In genomic region chr19:17743874-17744273, GRCh38 we compare ENCODE assay signal across 16 cellular contexts. TPM values are rescaled to one million over a fixed set of nuclear protein-coding genes. Genes with fewer than 3 reads are reported as not detected.
DNase-seq lines count a peak whose midpoint lies in the region; ATAC-seq and TF ChIP-seq lines count a peak whose summit lies in the region.
"Had no signal": no experiment of that assay in that cellular context is flagged by ENCODE, and none has a peak within 500 bp of the region (broad histone marks: within the 10 kb centered on the region; RNA-seq: fewer than 3 reads in every experiment).

No MANE protein-coding gene starts in this region.

- peak; percentile 47 for DNase-seq in HFFc6
- no peak for DNase-seq in activated T-helper 2 cell treated with anti-CD3 and anti-CD28 coated beads, Interferon-gamma antibody, Interleukin-2, Interleukin-4, amounts not matched to agents 10 μg/mL and 5 μg/mL and 100 μg/mL, durations not matched to agents 14 hours and 24 hours and 36 hours (ENCODE audit: low spot score)
- peak; percentile 38 for DNase-seq in fibroblast of villous mesenchyme (ENCODE audit: low read depth)
- DNase-seq in NCI-H2029 treated with DMSO at 0.1 percent for 48 hours (lab: John Stamatoyannopoulos, UW) = no peak
- DNase-seq: activated CD8-positive, alpha-beta memory T cell treated with anti-CD3 and anti-CD28 coated beads for 24 hours; dorsolateral prefrontal cortex; NCI-H1048; NCI-H446 treated with DMSO at 0.1 percent for 48 hours; Peyer's patch had no signal

- H3K27me3 Mint-ChIP-seq in HFFc6 (ENCODE audit: insufficient read depth) = peaks cover 2% of the 10 kb centered on the region; the same call in 1 of the 2 replicates
- no peaks in the 10 kb centered on the region for H3K27me3 Mint-ChIP-seq in activated T-helper 2 cell treated with anti-CD3 and anti-CD28 coated beads, Interferon-gamma antibody, Interleukin-2, Interleukin-4, amounts not matched to agents 10 μg/mL and 5 μg/mL and 100 μg/mL, durations not matched to agents 14 hours and 24 hours and 36 hours (ENCODE audit: low read depth)

- H3K9me3 ChIP-seq in BLaER1 treated with 17β-estradiol and CSF1 and Interleukin-3, amounts not matched to agents 10 nM and 100 nM (replicated peaks in 1 of 11) = peaks cover 0 to 23% (median 19%) of the 10 kb centered on the region in 11 experiments; a peak in 18 of 22 replicates
- H3K9me3 ChIP-seq: heart left ventricle, Peyer's patch had no signal

- ATAC-seq in HG03442 (IDR thresholded peaks at IDR 0.05; ENCODE audit: unreplicated experiment) = no peak
- no peak for ATAC-seq in GM21529 (IDR thresholded peaks at IDR 0.05; ENCODE audit: unreplicated experiment)
- ATAC-seq: heart left ventricle, left lobe of liver had no signal

- no peaks in the 10 kb centered on the region for H3K27me3 ChIP-seq in BLaER1 treated with 17β-estradiol and CSF1 and Interleukin-3, amounts not matched to agents 10 nM and 100 nM
- H3K27me3 ChIP-seq: dorsolateral prefrontal cortex, heart left ventricle, Peyer's patch had no signal

- peak overlapping the region in 6 of 11 experiments; percentile 9 to 75 (median 46); a peak in 10 of 22 replicates for H3K9ac ChIP-seq in BLaER1 treated with 17β-estradiol and CSF1 and Interleukin-3, amounts not matched to agents 10 nM and 100 nM

- intact Hi-C loops in activated T-helper 2 cell treated with anti-CD3 and anti-CD28 coated beads, Interferon-gamma antibody, Interleukin-2, Interleukin-4, amounts not matched to agents 10 μg/mL and 5 μg/mL and 100 μg/mL, durations not matched to agents 14 hours and 24 hours and 36 hours (cut with micrococcal nuclease) = no loop called here

- TF ChIP-seq CTCF in HFFc6 (IDR thresholded peaks at IDR 0.05) = no peak
- no peak for TF ChIP-seq CTCF in fibroblast of villous mesenchyme (IDR thresholded peaks at IDR 0.05; ENCODE audit: insufficient read depth, low read depth, low read length)

- no peaks in the 10 kb centered on the region for H3K9me3 Mint-ChIP-seq in HFFc6
- H3K9me3 Mint-ChIP-seq in activated T-helper 2 cell treated with anti-CD3 and anti-CD28 coated beads, Interferon-gamma antibody, Interleukin-2, Interleukin-4, amounts not matched to agents 10 μg/mL and 5 μg/mL and 100 μg/mL, durations not matched to agents 14 hours and 24 hours and 36 hours = no peaks in the 10 kb centered on the region

- peak overlapping the region; percentile 73; the same call in 1 of the 2 replicates for H3K27ac Mint-ChIP-seq in HFFc6
- H3K27ac Mint-ChIP-seq in activated T-helper 2 cell treated with anti-CD3 and anti-CD28 coated beads, Interferon-gamma antibody, Interleukin-2, Interleukin-4, amounts not matched to agents 10 μg/mL and 5 μg/mL and 100 μg/mL, durations not matched to agents 14 hours and 24 hours and 36 hours = peak overlapping the region; percentile 65

- H3K36me3 Mint-ChIP-seq in HFFc6 (ENCODE audit: low read depth) = no peaks in the 10 kb centered on the region
- H3K36me3 Mint-ChIP-seq in activated T-helper 2 cell treated with anti-CD3 and anti-CD28 coated beads, Interferon-gamma antibody, Interleukin-2, Interleukin-4, amounts not matched to agents 10 μg/mL and 5 μg/mL and 100 μg/mL, durations not matched to agents 14 hours and 24 hours and 36 hours (ENCODE audit: low read depth) = peaks cover 8% of the 10 kb centered on the region

- peak overlapping the region in 10 of 11 experiments; percentile 30 to 83 (median 53); a peak in 18 of 22 replicates for H3K4me2 ChIP-seq in BLaER1 treated with 17β-estradiol and CSF1 and Interleukin-3, amounts not matched to agents 10 nM and 100 nM

- H4K20me1 ChIP-seq in BLaER1 treated with 17β-estradiol and CSF1 and Interleukin-3, amounts not matched to agents 10 nM and 100 nM = peaks cover 0 to 4% (median 0%) of the 10 kb centered on the region in 11 experiments; a peak in 3 of 22 replicates

- H3K27ac ChIP-seq in BLaER1 treated with 17β-estradiol and CSF1 and Interleukin-3, amounts not matched to agents 10 nM and 100 nM = peak overlapping the region in 9 of 11 experiments; percentile 14 to 95 (median 70); a peak in 14 of 22 replicates
- H3K27ac ChIP-seq: dorsolateral prefrontal cortex, heart left ventricle, Peyer's patch had no signal

- peaks cover 39 to 91% (median 68%) of the 10 kb centered on the region in 10 experiments for H3K4me1 ChIP-seq in BLaER1 treated with 17β-estradiol and CSF1 and Interleukin-3, amounts not matched to agents 10 nM and 100 nM

- no peak overlapping the region for H3K4me3 Mint-ChIP-seq in HFFc6
- H3K4me3 Mint-ChIP-seq in activated T-helper 2 cell treated with anti-CD3 and anti-CD28 coated beads, Interferon-gamma antibody, Interleukin-2, Interleukin-4, amounts not matched to agents 10 μg/mL and 5 μg/mL and 100 μg/mL, durations not matched to agents 14 hours and 24 hours and 36 hours (ENCODE audit: low read depth) = no peak overlapping the region
- H3K4me3 Mint-ChIP-seq: neural crest cell had no signal

- H3K4me1 Mint-ChIP-seq in HFFc6 (ENCODE audit: low read depth) = no peaks in the 10 kb centered on the region
- peaks cover 16% of the 10 kb centered on the region for H3K4me1 Mint-ChIP-seq in activated T-helper 2 cell treated with anti-CD3 and anti-CD28 coated beads, Interferon-gamma antibody, Interleukin-2, Interleukin-4, amounts not matched to agents 10 μg/mL and 5 μg/mL and 100 μg/mL, durations not matched to agents 14 hours and 24 hours and 36 hours (ENCODE audit: low read depth)

- peaks cover 0 to 17% (median 6%) of the 10 kb centered on the region in 11 experiments; a peak in 8 of 22 replicates for H3K36me3 ChIP-seq in BLaER1 treated with 17β-estradiol and CSF1 and Interleukin-3, amounts not matched to agents 10 nM and 100 nM
- H3K36me3 ChIP-seq: heart left ventricle, Peyer's patch had no signal

- H3K4me3 ChIP-seq in BLaER1 treated with 17β-estradiol and CSF1 and Interleukin-3, amounts not matched to agents 10 nM and 100 nM = no peak overlapping the region
- H3K4me3 ChIP-seq in fibroblast of villous mesenchyme (ENCODE audit: low read depth, low read length) = no peak overlapping the region
- H3K4me3 ChIP-seq: dorsolateral prefrontal cortex, heart left ventricle, Peyer's patch had no signal

RNA-seq across cellular contexts. Expression of gene FCHO1, which starts 7.4 kb away (rescaled TPM):
- 1 to 10 TPM in 1 of 6 experiments, under 1 TPM in 5; 0.31 to 1.1 (median 0.40) TPM for total RNA-seq in HFFc6 (2021; fragmentation: NEBNext Ultra II Directional; extraction: Animal tissue kit (Norgen Biotek cat#: 25700))
- 74.7 and 75.6 TPM in 2 replicates for total RNA-seq in activated T-helper 2 cell treated with anti-CD3 and anti-CD28 coated beads, Interferon-gamma antibody, Interleukin-2, Interleukin-4, amounts not matched to agents 10 μg/mL and 5 μg/mL and 100 μg/mL, durations not matched to agents 14 hours and 24 hours and 36 hours
- 0.43 and 0.64 TPM in 2 replicates for total RNA-seq in fibroblast of villous mesenchyme

RNA-seq across cellular contexts. Expression of gene MAP1S, which starts 24.6 kb away (rescaled TPM):
- total RNA-seq in HFFc6 (2021; fragmentation: NEBNext Ultra II Directional; extraction: Animal tissue kit (Norgen Biotek cat#: 25700)) = 10 to 100 TPM; 56.0 to 77.9 (median 68.2) TPM
- total RNA-seq in activated T-helper 2 cell treated with anti-CD3 and anti-CD28 coated beads, Interferon-gamma antibody, Interleukin-2, Interleukin-4, amounts not matched to agents 10 μg/mL and 5 μg/mL and 100 μg/mL, durations not matched to agents 14 hours and 24 hours and 36 hours = 66.7 and 80.3 TPM in 2 replicates
- 14.8 and 15.1 TPM in 2 replicates for total RNA-seq in fibroblast of villous mesenchyme

RNA-seq across cellular contexts. Expression of gene B3GNT3, which starts 51.1 kb away (rescaled TPM):
- not detected for total RNA-seq in HFFc6 (2021; fragmentation: NEBNext Ultra II Directional; extraction: Animal tissue kit (Norgen Biotek cat#: 25700))
- not detected in 2 replicates for total RNA-seq in activated T-helper 2 cell treated with anti-CD3 and anti-CD28 coated beads, Interferon-gamma antibody, Interleukin-2, Interleukin-4, amounts not matched to agents 10 μg/mL and 5 μg/mL and 100 μg/mL, durations not matched to agents 14 hours and 24 hours and 36 hours
- total RNA-seq in fibroblast of villous mesenchyme = not detected in 2 replicates
- total RNA-seq: heart left ventricle; neural crest cell; T-helper 2 cell treated with Interferon-gamma antibody and Interleukin-4, amounts not matched to agents 100 ng/mL and 5 ng/mL, for 36 hours had no signal

RNA-seq across cellular contexts. Expression of gene UNC13A, which starts 55.7 kb away (rescaled TPM):
- total RNA-seq in HFFc6 (2021; fragmentation: NEBNext Ultra II Directional; extraction: Animal tissue kit (Norgen Biotek cat#: 25700)) = under 1 TPM; 0.07 to 0.71 (median 0.21) TPM
- 0.02 TPM in 1 of 2 replicates, not detected in the other for total RNA-seq in activated T-helper 2 cell treated with anti-CD3 and anti-CD28 coated beads, Interferon-gamma antibody, Interleukin-2, Interleukin-4, amounts not matched to agents 10 μg/mL and 5 μg/mL and 100 μg/mL, durations not matched to agents 14 hours and 24 hours and 36 hours
- total RNA-seq in fibroblast of villous mesenchyme = under 0.01 and 0.64 TPM in 2 replicates

Comparison
In these comparisons a context has a peak if more than half of its experiments do, and no peak if none do; other contexts are left out.
1. DNase-seq: peak in HFFc6 (single experiment) and fibroblast of villous mesenchyme (single experiment); none in activated T-helper 2 cell treated with anti-CD3 and anti-CD28 coated beads, Interferon-gamma antibody, Interleukin-2, Interleukin-4, amounts not matched to agents 10 μg/mL and 5 μg/mL and 100 μg/mL, durations not matched to agents 14 hours and 24 hours and 36 hours (single experiment) and NCI-H2029 treated with DMSO at 0.1 percent for 48 hours (single experiment).
2. RNA of gene FCHO1, which starts 7.4 kb away (total RNA-seq): 74.7 to 75.6 TPM in activated T-helper 2 cell treated with anti-CD3 and anti-CD28 coated beads, Interferon-gamma antibody, Interleukin-2, Interleukin-4, amounts not matched to agents 10 μg/mL and 5 μg/mL and 100 μg/mL, durations not matched to agents 14 hours and 24 hours and 36 hours; 0.43 to 0.64 TPM in fibroblast of villous mesenchyme and 0.31 to 1.1 TPM in HFFc6; every median in the first group is over 10 times any median in the second.